ENCODE assay signal across 1 cellular context in the genomic region with DNA sequence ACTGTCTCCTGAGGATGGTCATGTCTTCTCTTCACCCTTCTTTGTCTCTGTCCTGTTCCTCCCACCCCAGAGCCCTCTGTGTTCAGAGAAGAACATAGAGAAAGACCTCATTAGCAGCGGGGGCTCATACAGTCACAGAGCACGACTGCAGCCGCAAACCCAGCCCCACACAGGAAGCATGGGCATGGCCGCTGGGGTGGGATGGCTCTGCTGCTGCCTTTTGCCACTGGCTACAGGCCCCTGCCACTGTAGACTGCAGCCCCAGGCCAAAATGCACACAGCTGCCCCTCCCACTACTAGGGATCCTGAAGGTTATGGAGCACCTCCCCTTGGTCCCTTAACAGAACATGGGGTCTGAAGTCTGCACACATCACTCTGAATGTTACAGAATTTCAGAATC.
TF ChIP-seq lines count a peak whose summit lies in the region.

No MANE protein-coding gene starts in this region.

TF ChIP-seq in endothelial cell of umbilical vein, 7 proteins besides CTCF, POLR2A, EP300 and RAD21 (continued from another document):
- TF ChIP-seq, protein P1, sequence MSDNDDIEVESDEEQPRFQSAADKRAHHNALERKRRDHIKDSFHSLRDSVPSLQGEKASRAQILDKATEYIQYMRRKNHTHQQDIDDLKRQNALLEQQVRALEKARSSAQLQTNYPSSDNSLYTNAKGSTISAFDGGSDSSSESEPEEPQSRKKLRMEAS (IDR thresholded peaks at IDR 0.05; ENCODE audit: insufficient read depth, insufficient read length) = no peak
